7 cellular contexts compared by ENCODE assay signal in the genomic region with DNA sequence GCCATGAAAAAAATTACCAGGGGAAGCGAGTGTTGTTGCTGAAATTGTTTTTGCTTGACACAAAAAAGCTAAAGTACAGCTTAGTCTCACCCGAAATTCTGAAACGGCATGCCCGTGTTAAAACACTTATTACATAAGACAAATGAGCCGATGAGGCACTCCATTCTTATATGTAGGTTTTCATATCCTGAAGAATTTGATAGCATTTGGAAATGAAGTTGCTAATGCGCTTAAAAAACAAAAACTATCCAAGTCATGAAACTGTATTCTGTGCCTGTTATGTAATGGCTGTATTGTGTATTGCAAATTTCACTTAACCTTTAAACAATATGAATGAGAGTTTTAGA. TPM values are rescaled to one million over a fixed set of nuclear protein-coding genes. Genes with fewer than 3 reads are reported as not detected.
A peak's percentile ranks its signal among the peaks of the same experiment; 100 is the strongest.
DNase-seq lines count a peak whose midpoint lies in the region; ATAC-seq, FAIRE-seq and TF ChIP-seq lines count a peak whose summit lies in the region.

No MANE protein-coding gene starts in this region.

- H3K27ac Mint-ChIP-seq in activated B cell treated with CpG ODN at 0.5 μM for 24 hours, result peak overlapping the region; percentile 96
- peak overlapping the region; percentile 94 for H3K27ac Mint-ChIP-seq in stimulated activated effector memory CD8-positive, alpha-beta T cell treated with anti-CD3 and anti-CD28 coated beads, Interleukin-12 subunit alpha, Interleukin-12 subunit beta, amount 100 ng/mL, for 72 hours

- H3K4me3 ChIP-seq in iPS-11a (ENCODE audit: low read depth, low read length), result peak overlapping the region; percentile 59

- intact Hi-C loops in activated B cell treated with CpG ODN at 0.5 μM for 24 hours (cut with micrococcal nuclease), result loop anchor here (5.0 kb wide), 2 partner anchors 141 to 534 kb away; no protein-coding TSS in a partner anchor

- peak; percentile 36 for DNase-seq in HT-29 (ENCODE audit: low spot score)
- no peak for DNase-seq in activated B cell treated with CpG ODN at 0.5 μM for 24 hours
- no peak for DNase-seq in stimulated activated effector memory CD8-positive, alpha-beta T cell treated with anti-CD3 and anti-CD28 coated beads, Interleukin-12 subunit alpha, Interleukin-12 subunit beta, amount 100 ng/mL, for 72 hours (ENCODE audit: low spot score in 2 of 2)
- no peak for DNase-seq in AG08396 (ENCODE audit: low spot score)
- DNase-seq in HTR-8/SVneo (ENCODE audit: insufficient read length, low spot score), result no peak
- no peak for DNase-seq in AG20443 (ENCODE audit: low spot score)

- H3K27me3 Mint-ChIP-seq in activated B cell treated with CpG ODN at 0.5 μM for 24 hours, result no peaks in the 10 kb centered on the region

- H3K9me3 Mint-ChIP-seq in activated B cell treated with CpG ODN at 0.5 μM for 24 hours, result no peaks in the 10 kb centered on the region
- H3K9me3 Mint-ChIP-seq in stimulated activated effector memory CD8-positive, alpha-beta T cell treated with anti-CD3 and anti-CD28 coated beads, Interleukin-12 subunit alpha, Interleukin-12 subunit beta, amount 100 ng/mL, for 72 hours, result no peaks in the 10 kb centered on the region

- CTCF ChIA-PET in activated B cell treated with CpG ODN at 0.5 μM for 24 hours (lab: Charles Lee), result no interaction called here

- no peak for ATAC-seq in activated B cell treated with CpG ODN at 0.5 μM for 24 hours (ENCODE audit: low read depth)
- ATAC-seq in stimulated activated effector memory CD8-positive, alpha-beta T cell treated with anti-CD3 and anti-CD28 coated beads, Interleukin-12 subunit alpha, Interleukin-12 subunit beta, amount 100 ng/mL, for 72 hours, result no peak

- H3K36me3 Mint-ChIP-seq in activated B cell treated with CpG ODN at 0.5 μM for 24 hours (ENCODE audit: low read depth), result peaks cover 11% of the 10 kb centered on the region
- peaks cover 7% of the 10 kb centered on the region for H3K36me3 Mint-ChIP-seq in stimulated activated effector memory CD8-positive, alpha-beta T cell treated with anti-CD3 and anti-CD28 coated beads, Interleukin-12 subunit alpha, Interleukin-12 subunit beta, amount 100 ng/mL, for 72 hours

- POLR2A ChIA-PET in activated B cell treated with CpG ODN at 0.5 μM for 24 hours (lab: Charles Lee), result interaction anchor here (1.4 to 2.2 kb wide), 4 partner anchors 15 to 189 kb away, joined by 3 to 9 read pairs (median 8); no protein-coding TSS in a partner anchor

- peaks cover 33% of the 10 kb centered on the region for H3K4me1 Mint-ChIP-seq in activated B cell treated with CpG ODN at 0.5 μM for 24 hours
- H3K4me1 Mint-ChIP-seq in stimulated activated effector memory CD8-positive, alpha-beta T cell treated with anti-CD3 and anti-CD28 coated beads, Interleukin-12 subunit alpha, Interleukin-12 subunit beta, amount 100 ng/mL, for 72 hours, result peaks cover 34% of the 10 kb centered on the region

- TF ChIP-seq CTCF in activated B cell treated with CpG ODN at 0.5 μM for 24 hours (IDR thresholded peaks at IDR 0.05), result no peak

- FAIRE-seq in HTR-8/SVneo (lab: Jason Lieb, UNC), result no peak

- peak overlapping the region; percentile 98 for H3K4me3 Mint-ChIP-seq in activated B cell treated with CpG ODN at 0.5 μM for 24 hours
- H3K4me3 Mint-ChIP-seq in stimulated activated effector memory CD8-positive, alpha-beta T cell treated with anti-CD3 and anti-CD28 coated beads, Interleukin-12 subunit alpha, Interleukin-12 subunit beta, amount 100 ng/mL, for 72 hours, result peak overlapping the region; percentile 92

RNA-seq across cellular contexts. Expression of gene NRIP1, which starts 1.4 kb away (rescaled TPM):
- total RNA-seq in HT-29 (2014; rRNA removed; shearing (Covaris generic)), result 18.6 and 24.1 TPM in 2 replicates
- total RNA-seq in activated B cell treated with CpG ODN at 0.5 μM for 24 hours, result 24.6 and 26.6 TPM in 2 replicates
